Comparison of ENCODE assay signal across 33 cellular contexts in genomic region chrX:130649738-130650137, GRCh38.
"Had no signal": no experiment of that assay in that cellular context is flagged by ENCODE, and none has a peak within 500 bp of the region (broad histone marks: within the 10 kb centered on the region; RNA-seq: fewer than 3 reads in every experiment).

No MANE protein-coding gene starts in this region.

- FAIRE-seq: colon, TTC549 had no signal

- H3K4me1 ChIP-seq: adrenal gland, body of pancreas, breast epithelium had no signal

- H3K4me3 ChIP-seq: adrenal gland, body of pancreas, breast epithelium had no signal

- H3K36me3 ChIP-seq: adrenal gland, brain microvascular endothelial cell, breast epithelium had no signal

- H3K27ac ChIP-seq: adrenal gland, body of pancreas, brain microvascular endothelial cell, breast epithelium, VCaP had no signal

- H3K9me3 ChIP-seq: adrenal gland, body of pancreas, breast epithelium had no signal

- ATAC-seq: activated CD8-positive, alpha-beta T cell treated with anti-CD3 and anti-CD28 coated beads for 36 hours; activated naive CD4-positive, alpha-beta T cell treated with anti-CD3 and anti-CD28 coated beads, Interleukin-2, amount 50 U/mL, for 72 hours; activated T-cell treated with anti-CD3 and anti-CD28 coated beads, Interleukin-2, amount 50 U/mL, for 4 hours; activated T-cell treated with anti-CD3 and anti-CD28 coated beads, Interleukin-2, amount 50 U/mL, for 72 hours; activated T-helper 17 cell treated with anti-CD3 and anti-CD28 coated beads, Interleukin-2, amount 50 U/mL, for 72 hours; body of pancreas had no signal

- H3K27me3 ChIP-seq: adrenal gland, body of pancreas, brain microvascular endothelial cell had no signal

- DNase-seq: activated B cell treated with CpG ODN at 0.5 μM for 24 hours; activated CD4-positive, alpha-beta memory T cell treated with anti-CD3 and anti-CD28 coated beads for 36 hours; activated CD4-positive, alpha-beta T cell treated with anti-CD3 and anti-CD28 coated beads for 4 hours; activated CD4-positive, alpha-beta T cell treated with anti-CD3 and anti-CD28 coated beads, Interleukin-2, amount 10 ng/mL, durations not matched to agents 24 days and 14 days; activated CD4-positive, alpha-beta T cell treated with anti-CD3 and anti-CD28 coated beads, Interleukin-2, amount 50 U/mL, for 1 hour; activated CD4-positive, alpha-beta T cell treated with anti-CD3 and anti-CD28 coated beads, Interleukin-2, amount 50 U/mL, for 4 hours; activated CD4-positive, CD25-positive, alpha-beta regulatory T cell treated with anti-CD3 and anti-CD28 coated beads, Interleukin-2, amount 50 U/mL, for 72 hours; activated CD8-positive, alpha-beta memory T cell treated with anti-CD3 and anti-CD28 coated beads, Interleukin-2, amount 50 U/mL, for 4 hours; activated CD8-positive, alpha-beta T cell treated with anti-CD3 and anti-CD28 coated beads for 36 hours; activated effector memory CD4-positive, alpha-beta T cell treated with anti-CD3 and anti-CD28 coated beads, Interleukin-2, amount 50 U/mL, for 16 hours; activated gamma-delta T cell treated with Interleukin-2 at 50 U/mL for 16 hours; activated naive CD4-positive, alpha-beta T cell; activated naive CD4-positive, alpha-beta T cell treated with anti-CD3 and anti-CD28 coated beads for 36 hours; activated naive CD4-positive, alpha-beta T cell treated with anti-CD3 and anti-CD28 coated beads, Interleukin-2, amount 50 U/mL, for 16 hours; activated naive CD8-positive, alpha-beta T cell treated with anti-CD3 and anti-CD28 coated beads for 36 hours; activated T-cell treated with anti-CD3 and anti-CD28 coated beads for 4 hours; activated T-cell treated with anti-CD3 and anti-CD28 coated beads, Interleukin-2, amount 50 U/mL, for 1 hour; activated T-cell treated with anti-CD3 and anti-CD28 coated beads, Interleukin-2, amount 50 U/mL, for 4 hours; activated T-cell treated with anti-CD3 and anti-CD28 coated beads, Interleukin-2, amount 50 U/mL, for 72 hours; adrenal gland; amniotic stem cell; aorta; body of pancreas; brain microvascular endothelial cell; central memory CD4-positive, alpha-beta T cell; T-helper 2 cell; T-helper 9 cell had no signal
